In the genomic region with DNA sequence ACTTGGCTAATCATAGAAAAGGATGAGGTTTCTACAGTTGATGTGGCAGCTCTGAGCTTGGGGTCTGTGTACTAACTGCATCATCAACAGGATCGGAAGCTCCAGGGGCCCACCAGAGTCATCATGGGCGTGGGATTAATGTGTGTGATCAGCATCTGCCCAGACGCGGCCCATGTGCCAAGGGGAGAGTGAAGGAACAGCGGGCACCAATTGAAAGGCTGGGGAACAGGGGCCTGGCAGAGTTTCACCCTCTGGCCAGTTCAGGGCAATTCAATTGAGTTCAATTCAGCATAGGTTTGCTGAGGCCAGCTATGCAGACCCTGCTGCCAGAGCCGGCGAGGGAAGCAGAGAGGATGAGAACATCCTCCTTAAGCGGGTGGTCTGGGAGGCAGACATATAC, we compare ENCODE assay signal across 26 cellular contexts.
"Had no signal": no experiment of that assay in that cellular context is flagged by ENCODE, and none has a peak within 500 bp of the region (broad histone marks: within the 10 kb centered on the region; RNA-seq: fewer than 3 reads in every experiment).

No MANE protein-coding gene starts in this region.

- H3K9me3 ChIP-seq: ascending aorta had no signal

- H3K27ac ChIP-seq: ascending aorta, cardiac muscle cell, VCaP had no signal

- ATAC-seq: activated CD8-positive, alpha-beta T cell treated with anti-CD3 and anti-CD28 coated beads for 36 hours; activated naive CD8-positive, alpha-beta T cell treated with anti-CD3 and anti-CD28 coated beads, Interleukin-2, amount 50 U/mL, for 24 hours; activated T-cell treated with anti-CD3 and anti-CD28 coated beads, Interleukin-2, amount 50 U/mL, for 4 hours; activated T-cell treated with anti-CD3 and anti-CD28 coated beads, Interleukin-2, amount 50 U/mL, for 72 hours had no signal

- DNase-seq: activated B cell treated with CpG ODN at 0.5 μM for 24 hours; activated CD4-positive, alpha-beta memory T cell treated with anti-CD3 and anti-CD28 coated beads for 36 hours; activated CD4-positive, alpha-beta T cell treated with anti-CD3 and anti-CD28 coated beads for 4 hours; activated CD4-positive, alpha-beta T cell treated with anti-CD3 and anti-CD28 coated beads, Interleukin-2, amount 10 ng/mL, durations not matched to agents 24 days and 14 days; activated CD4-positive, alpha-beta T cell treated with anti-CD3 and anti-CD28 coated beads, Interleukin-2, amount 50 U/mL, for 1 hour; activated CD4-positive, alpha-beta T cell treated with anti-CD3 and anti-CD28 coated beads, Interleukin-2, amount 50 U/mL, for 4 hours; activated CD4-positive, CD25-positive, alpha-beta regulatory T cell treated with anti-CD3 and anti-CD28 coated beads, Interleukin-2, amount 50 U/mL, for 72 hours; activated CD8-positive, alpha-beta memory T cell treated with anti-CD3 and anti-CD28 coated beads, Interleukin-2, amount 50 U/mL, for 4 hours; activated CD8-positive, alpha-beta T cell treated with anti-CD3 and anti-CD28 coated beads for 36 hours; activated effector memory CD4-positive, alpha-beta T cell treated with Interleukin-2 at 50 U/mL for 16 hours; activated gamma-delta T cell; activated naive CD4-positive, alpha-beta T cell treated with anti-CD3 and anti-CD28 coated beads, Interleukin-2, amount 10 ng/mL, durations not matched to agents 7 days and 5 days; activated naive CD4-positive, alpha-beta T cell treated with Interleukin-2 at 50 U/mL for 16 hours; activated naive CD8-positive, alpha-beta T cell treated with anti-CD3 and anti-CD28 coated beads, Interleukin-2, amount 10 ng/mL, durations not matched to agents 7 days and 5 days; activated naive CD8-positive, alpha-beta T cell treated with anti-CD3 and anti-CD28 coated beads, Interleukin-2, amount 50 U/mL, for 24 hours; activated T-cell treated with anti-CD3 and anti-CD28 coated beads for 4 hours; activated T-cell treated with anti-CD3 and anti-CD28 coated beads, Interleukin-2, amount 50 U/mL, for 1 hour; activated T-cell treated with anti-CD3 and anti-CD28 coated beads, Interleukin-2, amount 50 U/mL, for 4 hours; activated T-cell treated with anti-CD3 and anti-CD28 coated beads, Interleukin-2, amount 50 U/mL, for 72 hours; central memory CD4-positive, alpha-beta T cell; T-helper 1 cell; T-helper 2 cell; T-helper 9 cell had no signal

- H3K4me3 ChIP-seq: ascending aorta, cardiac muscle cell had no signal

- H3K4me1 ChIP-seq: ascending aorta had no signal

- H3K36me3 ChIP-seq: ascending aorta, cardiac muscle cell had no signal

- H3K27me3 ChIP-seq: ascending aorta, cardiac muscle cell had no signal
